In the genomic region with DNA sequence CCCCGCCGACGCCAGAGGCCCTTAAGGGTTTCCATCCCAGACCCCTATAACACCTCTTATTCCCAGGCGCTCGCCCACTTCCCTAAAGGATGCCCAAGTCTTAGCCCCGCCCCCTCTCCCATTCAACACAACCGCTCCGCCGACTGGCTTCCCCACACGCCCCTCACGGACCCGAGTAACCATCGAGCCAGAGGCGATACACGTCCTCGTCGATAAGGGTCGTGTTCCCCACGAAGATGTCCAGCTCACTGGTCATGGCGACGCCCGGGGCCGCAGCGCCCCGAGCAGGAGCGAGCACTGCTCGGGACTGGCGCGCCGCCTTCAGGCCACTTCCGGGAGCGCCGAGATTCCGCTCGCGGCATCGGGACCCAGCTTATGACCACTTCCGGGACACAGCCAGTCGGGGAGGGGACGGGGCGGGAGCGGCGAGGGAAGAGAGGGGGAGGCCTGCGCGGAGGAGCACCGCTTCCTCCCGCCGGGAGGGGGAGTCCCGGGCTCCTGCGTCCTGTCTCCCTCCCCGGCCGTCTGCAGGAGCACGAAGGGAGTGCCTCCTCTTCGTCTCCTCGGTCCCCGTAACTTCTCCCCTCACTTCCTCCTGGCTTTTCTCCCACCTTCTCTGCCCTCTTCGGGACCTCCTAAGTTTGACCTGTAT, we compare ENCODE assay signal across 1 cellular context.
A peak's percentile ranks its signal among the peaks of the same experiment; 100 is the strongest.
TF ChIP-seq lines count a peak whose summit lies in the region.

TSS of gene FIBP (minus strand) at position 309 of the 652 bp plus-strand sequence. CDS start at position 256, 53 bp downstream.

TF ChIP-seq in K562, 482 proteins besides CTCF, POLR2A, EP300 and RAD21 (continued from another document and continues in another):
- TF ChIP-seq, protein P1, sequence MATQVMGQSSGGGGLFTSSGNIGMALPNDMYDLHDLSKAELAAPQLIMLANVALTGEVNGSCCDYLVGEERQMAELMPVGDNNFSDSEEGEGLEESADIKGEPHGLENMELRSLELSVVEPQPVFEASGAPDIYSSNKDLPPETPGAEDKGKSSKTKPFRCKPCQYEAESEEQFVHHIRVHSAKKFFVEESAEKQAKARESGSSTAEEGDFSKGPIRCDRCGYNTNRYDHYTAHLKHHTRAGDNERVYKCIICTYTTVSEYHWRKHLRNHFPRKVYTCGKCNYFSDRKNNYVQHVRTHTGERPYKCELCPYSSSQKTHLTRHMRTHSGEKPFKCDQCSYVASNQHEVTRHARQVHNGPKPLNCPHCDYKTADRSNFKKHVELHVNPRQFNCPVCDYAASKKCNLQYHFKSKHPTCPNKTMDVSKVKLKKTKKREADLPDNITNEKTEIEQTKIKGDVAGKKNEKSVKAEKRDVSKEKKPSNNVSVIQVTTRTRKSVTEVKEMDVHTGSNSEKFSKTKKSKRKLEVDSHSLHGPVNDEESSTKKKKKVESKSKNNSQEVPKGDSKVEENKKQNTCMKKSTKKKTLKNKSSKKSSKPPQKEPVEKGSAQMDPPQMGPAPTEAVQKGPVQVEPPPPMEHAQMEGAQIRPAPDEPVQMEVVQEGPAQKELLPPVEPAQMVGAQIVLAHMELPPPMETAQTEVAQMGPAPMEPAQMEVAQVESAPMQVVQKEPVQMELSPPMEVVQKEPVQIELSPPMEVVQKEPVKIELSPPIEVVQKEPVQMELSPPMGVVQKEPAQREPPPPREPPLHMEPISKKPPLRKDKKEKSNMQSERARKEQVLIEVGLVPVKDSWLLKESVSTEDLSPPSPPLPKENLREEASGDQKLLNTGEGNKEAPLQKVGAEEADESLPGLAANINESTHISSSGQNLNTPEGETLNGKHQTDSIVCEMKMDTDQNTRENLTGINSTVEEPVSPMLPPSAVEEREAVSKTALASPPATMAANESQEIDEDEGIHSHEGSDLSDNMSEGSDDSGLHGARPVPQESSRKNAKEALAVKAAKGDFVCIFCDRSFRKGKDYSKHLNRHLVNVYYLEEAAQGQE (CRISPR knock-in tag; IDR thresholded peaks at IDR 0.05; ENCODE audit: low read depth): no peak
- TF ChIP-seq YY1 (IDR thresholded peaks at IDR 0.05; ENCODE audit: borderline replicate concordance in 1 of 3, control insufficient read depth in 1 of 3, extremely low read depth in 1 of 3, insufficient read depth in 3 of 3, insufficient read length in 1 of 3, insufficient replicate concordance in 2 of 3, low read depth in 1 of 3, low read length in 2 of 3): peak; percentile 34 to 88 (median 86)
- no peak for TF ChIP-seq ZNF609 (CRISPR knock-in tag; IDR thresholded peaks at IDR 0.05; ENCODE audit: borderline replicate concordance)
- no peak for TF ChIP-seq SMAD2 (IDR thresholded peaks at IDR 0.05; ENCODE audit: low read depth, low read length)
- TF ChIP-seq YBX1 (IDR thresholded peaks at IDR 0.05): no peak
- no peak for TF ChIP-seq MITF (IDR thresholded peaks at IDR 0.05)
- TF ChIP-seq CC2D1A (IDR thresholded peaks at IDR 0.05): no peak
- TF ChIP-seq BRD9 (IDR thresholded peaks at IDR 0.05; ENCODE audit: low read depth, partially characterized antibody): no peak
- 0 out of 2 replicates have a peak, but pooled peaks have one; percentile 30 for TF ChIP-seq CHD2 (IDR thresholded peaks at IDR 0.05; ENCODE audit: low read depth, low read length)
- no peak for TF ChIP-seq ZNF398 (CRISPR knock-in tag; IDR thresholded peaks at IDR 0.05)
- no peak for TF ChIP-seq ZNF76 (CRISPR knock-in tag; IDR thresholded peaks at IDR 0.05; ENCODE audit: borderline replicate concordance)
- no peak for TF ChIP-seq ZNF717 (CRISPR knock-in tag; IDR thresholded peaks at IDR 0.05)
- TF ChIP-seq MEF2D (tag; conservative IDR thresholded peaks at IDR 0.05; ENCODE audit: low read depth): no peak
- TF ChIP-seq HNRNPL (IDR thresholded peaks at IDR 0.05; ENCODE audit: low read depth, low read length): no peak
- peak; percentile 81; the same call in 1 of the 2 replicates for TF ChIP-seq XRCC5 (IDR thresholded peaks at IDR 0.05; ENCODE audit: low read depth, low read length)
- no peak for TF ChIP-seq CEBPG (CRISPR knock-in tag; IDR thresholded peaks at IDR 0.05)
- no peak for TF ChIP-seq CEBPG (tag; conservative IDR thresholded peaks at IDR 0.05 in 1 of 2, IDR thresholded peaks at IDR 0.05 in 1 of 2)
- TF ChIP-seq PCBP2 (IDR thresholded peaks at IDR 0.05; ENCODE audit: low read depth, low read length, poor library complexity, severe bottlenecking): no peak
- no peak for TF ChIP-seq ZNF134 (CRISPR knock-in tag; conservative IDR thresholded peaks at IDR 0.05)
- no peak for TF ChIP-seq DNMT1 (IDR thresholded peaks at IDR 0.05)
- no peak; the same call in 1 of the 2 replicates for TF ChIP-seq ILF3 (IDR thresholded peaks at IDR 0.05; ENCODE audit: borderline replicate concordance)
- peak; percentile 78 for TF ChIP-seq HMGN3 (IDR thresholded peaks at IDR 0.05; ENCODE audit: borderline replicate concordance, extremely low read depth, insufficient read length, low read depth, low read length)
- TF ChIP-seq, protein P2, sequence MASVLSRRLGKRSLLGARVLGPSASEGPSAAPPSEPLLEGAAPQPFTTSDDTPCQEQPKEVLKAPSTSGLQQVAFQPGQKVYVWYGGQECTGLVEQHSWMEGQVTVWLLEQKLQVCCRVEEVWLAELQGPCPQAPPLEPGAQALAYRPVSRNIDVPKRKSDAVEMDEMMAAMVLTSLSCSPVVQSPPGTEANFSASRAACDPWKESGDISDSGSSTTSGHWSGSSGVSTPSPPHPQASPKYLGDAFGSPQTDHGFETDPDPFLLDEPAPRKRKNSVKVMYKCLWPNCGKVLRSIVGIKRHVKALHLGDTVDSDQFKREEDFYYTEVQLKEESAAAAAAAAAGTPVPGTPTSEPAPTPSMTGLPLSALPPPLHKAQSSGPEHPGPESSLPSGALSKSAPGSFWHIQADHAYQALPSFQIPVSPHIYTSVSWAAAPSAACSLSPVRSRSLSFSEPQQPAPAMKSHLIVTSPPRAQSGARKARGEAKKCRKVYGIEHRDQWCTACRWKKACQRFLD (CRISPR knock-in tag; IDR thresholded peaks at IDR 0.05): peak; percentile 98
- TF ChIP-seq, protein P3, sequence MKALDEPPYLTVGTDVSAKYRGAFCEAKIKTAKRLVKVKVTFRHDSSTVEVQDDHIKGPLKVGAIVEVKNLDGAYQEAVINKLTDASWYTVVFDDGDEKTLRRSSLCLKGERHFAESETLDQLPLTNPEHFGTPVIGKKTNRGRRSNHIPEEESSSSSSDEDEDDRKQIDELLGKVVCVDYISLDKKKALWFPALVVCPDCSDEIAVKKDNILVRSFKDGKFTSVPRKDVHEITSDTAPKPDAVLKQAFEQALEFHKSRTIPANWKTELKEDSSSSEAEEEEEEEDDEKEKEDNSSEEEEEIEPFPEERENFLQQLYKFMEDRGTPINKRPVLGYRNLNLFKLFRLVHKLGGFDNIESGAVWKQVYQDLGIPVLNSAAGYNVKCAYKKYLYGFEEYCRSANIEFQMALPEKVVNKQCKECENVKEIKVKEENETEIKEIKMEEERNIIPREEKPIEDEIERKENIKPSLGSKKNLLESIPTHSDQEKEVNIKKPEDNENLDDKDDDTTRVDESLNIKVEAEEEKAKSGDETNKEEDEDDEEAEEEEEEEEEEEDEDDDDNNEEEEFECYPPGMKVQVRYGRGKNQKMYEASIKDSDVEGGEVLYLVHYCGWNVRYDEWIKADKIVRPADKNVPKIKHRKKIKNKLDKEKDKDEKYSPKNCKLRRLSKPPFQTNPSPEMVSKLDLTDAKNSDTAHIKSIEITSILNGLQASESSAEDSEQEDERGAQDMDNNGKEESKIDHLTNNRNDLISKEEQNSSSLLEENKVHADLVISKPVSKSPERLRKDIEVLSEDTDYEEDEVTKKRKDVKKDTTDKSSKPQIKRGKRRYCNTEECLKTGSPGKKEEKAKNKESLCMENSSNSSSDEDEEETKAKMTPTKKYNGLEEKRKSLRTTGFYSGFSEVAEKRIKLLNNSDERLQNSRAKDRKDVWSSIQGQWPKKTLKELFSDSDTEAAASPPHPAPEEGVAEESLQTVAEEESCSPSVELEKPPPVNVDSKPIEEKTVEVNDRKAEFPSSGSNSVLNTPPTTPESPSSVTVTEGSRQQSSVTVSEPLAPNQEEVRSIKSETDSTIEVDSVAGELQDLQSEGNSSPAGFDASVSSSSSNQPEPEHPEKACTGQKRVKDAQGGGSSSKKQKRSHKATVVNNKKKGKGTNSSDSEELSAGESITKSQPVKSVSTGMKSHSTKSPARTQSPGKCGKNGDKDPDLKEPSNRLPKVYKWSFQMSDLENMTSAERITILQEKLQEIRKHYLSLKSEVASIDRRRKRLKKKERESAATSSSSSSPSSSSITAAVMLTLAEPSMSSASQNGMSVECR (CRISPR knock-in tag; IDR thresholded peaks at IDR 0.05): peak; percentile 59
- 0 out of 4 replicates have a peak, but pooled peaks of 1 of the 2 experiments have one; percentile 4 for TF ChIP-seq MLX (CRISPR knock-in tag; conservative IDR thresholded peaks at IDR 0.05)
- no peak for TF ChIP-seq ZNF780A (CRISPR knock-in tag; IDR thresholded peaks at IDR 0.05)
- TF ChIP-seq, protein P4, sequence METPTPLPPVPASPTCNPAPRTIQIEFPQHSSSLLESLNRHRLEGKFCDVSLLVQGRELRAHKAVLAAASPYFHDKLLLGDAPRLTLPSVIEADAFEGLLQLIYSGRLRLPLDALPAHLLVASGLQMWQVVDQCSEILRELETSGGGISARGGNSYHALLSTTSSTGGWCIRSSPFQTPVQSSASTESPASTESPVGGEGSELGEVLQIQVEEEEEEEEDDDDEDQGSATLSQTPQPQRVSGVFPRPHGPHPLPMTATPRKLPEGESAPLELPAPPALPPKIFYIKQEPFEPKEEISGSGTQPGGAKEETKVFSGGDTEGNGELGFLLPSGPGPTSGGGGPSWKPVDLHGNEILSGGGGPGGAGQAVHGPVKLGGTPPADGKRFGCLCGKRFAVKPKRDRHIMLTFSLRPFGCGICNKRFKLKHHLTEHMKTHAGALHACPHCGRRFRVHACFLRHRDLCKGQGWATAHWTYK (CRISPR knock-in tag; IDR thresholded peaks at IDR 0.05): no peak
- TF ChIP-seq ATF1 (CRISPR knock-in tag; IDR thresholded peaks at IDR 0.05): peak; percentile 79
- peak; percentile 95 for TF ChIP-seq ATF1 (tag; IDR thresholded peaks at IDR 0.05)
- peak; percentile 62 for TF ChIP-seq ETS1 (conservative IDR thresholded peaks at IDR 0.05; ENCODE audit: control insufficient read depth, low read depth, low read length)
- no peak for TF ChIP-seq POLR3G (IDR thresholded peaks at IDR 0.05; ENCODE audit: extremely low read depth, insufficient read length, insufficient replicate concordance)
